18 cellular contexts compared by ENCODE assay signal in the genomic region with DNA sequence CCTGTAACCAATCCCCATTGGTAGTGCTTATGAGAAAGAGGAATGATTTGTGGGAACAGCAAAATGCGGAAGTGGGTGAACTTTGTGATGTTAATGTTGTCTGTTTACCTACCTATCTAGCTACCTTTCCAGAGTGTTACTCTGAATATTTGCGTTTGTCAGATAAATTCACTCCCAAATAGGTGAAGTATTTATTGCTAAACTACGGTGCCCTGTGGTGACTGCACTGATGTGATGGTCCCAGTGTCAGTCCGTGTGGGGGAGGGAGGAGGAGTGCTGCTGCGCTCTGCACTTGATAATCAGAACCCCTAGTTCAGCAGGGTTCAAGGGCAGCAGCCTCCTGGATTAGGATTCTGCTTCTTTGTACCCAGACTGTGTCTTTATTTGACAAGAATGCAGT. TPM values are rescaled to one million over a fixed set of nuclear protein-coding genes. Genes with fewer than 3 reads are reported as not detected.
DNase-seq lines count a peak whose midpoint lies in the region; ATAC-seq and TF ChIP-seq lines count a peak whose summit lies in the region.
"Had no signal": no experiment of that assay in that cellular context is flagged by ENCODE, and none has a peak within 500 bp of the region (broad histone marks: within the 10 kb centered on the region; RNA-seq: fewer than 3 reads in every experiment).

No MANE protein-coding gene starts in this region.

- H4K8ac ChIP-seq in neuronal stem cell (ENCODE audit: low read depth, low read length): no peak overlapping the region

- no peak overlapping the region for H4K91ac ChIP-seq in neuronal stem cell (ENCODE audit: low read depth, low read length, poor library complexity)

- H3K4ac ChIP-seq in neuronal stem cell (ENCODE audit: low read length): no peak overlapping the region

- H2BK5ac ChIP-seq in neuronal stem cell (ENCODE audit: low read length): no peak overlapping the region

- CTCF ChIA-PET in WTC11 (lab: Charles Lee): interaction anchor here (1.3 kb wide), 1 partner anchor 14 kb away, joined by 3 read pairs; no protein-coding TSS in a partner anchor

- H3K27me3 ChIP-seq in cardiac muscle cell: no peaks in the 10 kb centered on the region
- H3K27me3 ChIP-seq in neuronal stem cell (ENCODE audit: control insufficient read depth in 3 of 3, insufficient read depth in 3 of 3, low read depth in 1 of 3, low read length in 3 of 3): no peaks in the 10 kb centered on the region
- no peaks in the 10 kb centered on the region for H3K27me3 ChIP-seq in esophagus muscularis mucosa

- no peak overlapping the region for H2BK15ac ChIP-seq in neuronal stem cell (ENCODE audit: low read length)

- no peak overlapping the region for H3K4me3 Mint-ChIP-seq in WTC11
- H3K4me3 Mint-ChIP-seq: CD14-positive monocyte; CD8-positive, alpha-beta T cell; IgD-negative memory B cell had no signal

- no peaks in the 10 kb centered on the region for H3K9me3 ChIP-seq in cardiac muscle cell (ENCODE audit: low read depth)
- no peaks in the 10 kb centered on the region for H3K9me3 ChIP-seq in neuronal stem cell (replicated peaks in 1 of 2; ENCODE audit: control insufficient read depth in 2 of 2, insufficient read depth in 1 of 2, low read depth in 1 of 2, low read length in 2 of 2)
- no peaks in the 10 kb centered on the region for H3K9me3 ChIP-seq in esophagus muscularis mucosa

- TF ChIP-seq POLR2A in esophagus muscularis mucosa (IDR thresholded peaks at IDR 0.05; ENCODE audit: low read depth): no peak

- H3K36me3 Mint-ChIP-seq in WTC11: peaks cover 36% of the 10 kb centered on the region

- POLR2A ChIA-PET in WTC11 (lab: Charles Lee): no interaction called here

- ATAC-seq in left ventricle myocardium superior (no peak), WTC11 (peak; percentile 50), left lobe of liver (peak; percentile 71), HG02571 (IDR thresholded peaks at IDR 0.05; ENCODE audit: unreplicated experiment) (no peak)
- ATAC-seq: CD8-positive, alpha-beta T cell had no signal

- H3K27ac Mint-ChIP-seq in WTC11: peak overlapping the region; percentile 89
- H3K27ac Mint-ChIP-seq: CD14-positive monocyte; CD8-positive, alpha-beta T cell; IgD-negative memory B cell had no signal

- H3K4me3 ChIP-seq in cardiac muscle cell (no peak overlapping the region), neuronal stem cell (ENCODE audit: low read length in 2 of 2) (no peak overlapping the region), esophagus muscularis mucosa (no peak overlapping the region)

- no peak for TF ChIP-seq EP300 in esophagus muscularis mucosa (IDR thresholded peaks at IDR 0.05)

- WGBS in neuronal stem cell (ENCODE audit: extremely low coverage in 2 of 2, insufficient read length in 2 of 2, insufficient replicate concordance in 1 of 2), 2 donors: no CpG with 5 or more reads among the region's 5 CpGs
- 73% methylated on average over 5 of the region's 5 CpGs for WGBS in esophagus muscularis mucosa

- H3K27me3 Mint-ChIP-seq in WTC11 (ENCODE audit: low read depth): no peaks in the 10 kb centered on the region
- H3K27me3 Mint-ChIP-seq: IgD-negative memory B cell had no signal

- H3K79me1 ChIP-seq in neuronal stem cell (ENCODE audit: low read depth, low read length): peaks cover 3% of the 10 kb centered on the region

- H3K9ac ChIP-seq in neuronal stem cell (ENCODE audit: low read depth, low read length, poor library complexity): no peak overlapping the region

- no peak overlapping the region for H2AK5ac ChIP-seq in neuronal stem cell (ENCODE audit: low read depth, low read length)

- no peak overlapping the region for H2AFZ ChIP-seq in neuronal stem cell (ENCODE audit: low read length)

- no peak overlapping the region for H3K18ac ChIP-seq in neuronal stem cell (ENCODE audit: low read length)

- TF ChIP-seq CTCF in cardiac muscle cell (IDR thresholded peaks at IDR 0.05; ENCODE audit: low read depth, low read length): no peak
- no peak for TF ChIP-seq CTCF in WTC11 (IDR thresholded peaks at IDR 0.05)
- no peak for TF ChIP-seq CTCF in esophagus muscularis mucosa (IDR thresholded peaks at IDR 0.05)

- no peak overlapping the region for H3K23ac ChIP-seq in neuronal stem cell (ENCODE audit: low read depth, low read length, poor library complexity)

- DNase-seq in cardiac muscle cell (ENCODE audit: low read depth in 1 of 2, low spot score in 1 of 2): no peak
- no peak for DNase-seq in left ventricle myocardium superior
- DNase-seq in WTC11 (ENCODE audit: low spot score): no peak
- DNase-seq in left lobe of liver (ENCODE audit: low spot score): no peak
- no peak for DNase-seq in neuronal stem cell (ENCODE audit: low spot score)
- DNase-seq in esophagus muscularis mucosa (ENCODE audit: extremely low spot score): no peak
- DNase-seq in SIG-M5 (lab: John Stamatoyannopoulos, UW): no peak
- DNase-seq: CD8-positive, alpha-beta T cell; COR-L47; DMS153; DND-41; GDM1; H7; KG1 had no signal

- no peak overlapping the region for H3K4me2 ChIP-seq in neuronal stem cell (ENCODE audit: insufficient read depth, low read length, poor library complexity, severe bottlenecking)

- no peak overlapping the region for H2BK120ac ChIP-seq in neuronal stem cell (ENCODE audit: low read depth, low read length)

- H3K27ac ChIP-seq in cardiac muscle cell (peak overlapping the region; percentile 11), neuronal stem cell (replicated peaks; ENCODE audit: low read length) (no peak overlapping the region), esophagus muscularis mucosa (replicated peaks in 1 of 4) (no peak overlapping the region)
- H3K27ac ChIP-seq: 22Rv1 had no signal

- H3K14ac ChIP-seq in neuronal stem cell (ENCODE audit: low read length): no peak overlapping the region

- intact Hi-C loops in left ventricle myocardium superior (cut with micrococcal nuclease) (no loop called here), esophagus muscularis mucosa (cut with DNase I) (loop anchor here (10.0 kb wide), 1 partner anchor 155 kb away; no protein-coding TSS in a partner anchor)

- H3K4me1 Mint-ChIP-seq in WTC11: peaks cover 81% of the 10 kb centered on the region
- H3K4me1 Mint-ChIP-seq: CD14-positive monocyte, IgD-negative memory B cell had no signal

- no peaks in the 10 kb centered on the region for H3K9me3 Mint-ChIP-seq in WTC11
- H3K9me3 Mint-ChIP-seq: CD14-positive monocyte; CD8-positive, alpha-beta T cell; IgD-negative memory B cell had no signal

- H3K36me3 ChIP-seq in cardiac muscle cell: peaks cover 52% of the 10 kb centered on the region
- H3K36me3 ChIP-seq in neuronal stem cell (replicated peaks in 1 of 2; ENCODE audit: control insufficient read depth in 2 of 2, insufficient read depth in 2 of 2, low read length in 2 of 2): peaks cover 6 to 65% of the 10 kb centered on the region in 2 donors
- peaks cover 30 to 88% (median 70%) of the 10 kb centered on the region in 4 donors for H3K36me3 ChIP-seq in esophagus muscularis mucosa

- H2BK12ac ChIP-seq in neuronal stem cell (ENCODE audit: low read length): no peak overlapping the region

- H3K4me1 ChIP-seq in cardiac muscle cell (ENCODE audit: low read depth) (peaks cover 25% of the 10 kb centered on the region), neuronal stem cell (ENCODE audit: control insufficient read depth in 2 of 2, insufficient read depth in 1 of 2, low read depth in 1 of 2, low read length in 2 of 2) (peaks cover 7 to 9% of the 10 kb centered on the region in 2 donors), esophagus muscularis mucosa (peaks cover 0 to 9% (median 0%) of the 10 kb centered on the region in 4 donors)

TF ChIP-seq in WTC11, 78 proteins besides CTCF, POLR2A, EP300 and RAD21 (continues in another document):
- TF ChIP-seq PRRX2 (CRISPR knock-in tag; IDR thresholded peaks at IDR 0.05): no peak
- TF ChIP-seq ZMAT4 (CRISPR knock-in tag; IDR thresholded peaks at IDR 0.05): no peak
- TF ChIP-seq, protein P1, sequence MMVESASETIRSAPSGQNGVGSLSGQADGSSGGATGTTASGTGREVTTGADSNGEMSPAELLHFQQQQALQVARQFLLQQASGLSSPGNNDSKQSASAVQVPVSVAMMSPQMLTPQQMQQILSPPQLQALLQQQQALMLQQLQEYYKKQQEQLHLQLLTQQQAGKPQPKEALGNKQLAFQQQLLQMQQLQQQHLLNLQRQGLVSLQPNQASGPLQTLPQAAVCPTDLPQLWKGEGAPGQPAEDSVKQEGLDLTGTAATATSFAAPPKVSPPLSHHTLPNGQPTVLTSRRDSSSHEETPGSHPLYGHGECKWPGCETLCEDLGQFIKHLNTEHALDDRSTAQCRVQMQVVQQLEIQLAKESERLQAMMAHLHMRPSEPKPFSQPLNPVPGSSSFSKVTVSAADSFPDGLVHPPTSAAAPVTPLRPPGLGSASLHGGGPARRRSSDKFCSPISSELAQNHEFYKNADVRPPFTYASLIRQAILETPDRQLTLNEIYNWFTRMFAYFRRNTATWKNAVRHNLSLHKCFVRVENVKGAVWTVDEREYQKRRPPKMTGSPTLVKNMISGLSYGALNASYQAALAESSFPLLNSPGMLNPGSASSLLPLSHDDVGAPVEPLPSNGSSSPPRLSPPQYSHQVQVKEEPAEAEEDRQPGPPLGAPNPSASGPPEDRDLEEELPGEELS (CRISPR knock-in tag; IDR thresholded peaks at IDR 0.05): no peak
- no peak for TF ChIP-seq TEAD4 (CRISPR knock-in tag; IDR thresholded peaks at IDR 0.05)

RNA-seq across cellular contexts. Expression of gene TJP2, which starts 55.3 kb away (rescaled TPM):
- total RNA-seq in cardiac muscle cell (81.3 and 102 TPM in 2 replicates), left ventricle myocardium superior (123 TPM), WTC11 (2021) (155 to 159 TPM (median 156 TPM) in 3 replicates), left lobe of liver (81.2 TPM), esophagus muscularis mucosa (100 to 1,000 TPM; 101 to 172 (median 125) TPM)
- polyA plus RNA-seq in cardiac muscle cell: 69.3 and 105 TPM in 2 replicates
- 27.2 TPM for polyA plus RNA-seq in neuronal stem cell (2013, experiment 1 of 2)
- 28.1 TPM for polyA plus RNA-seq in neuronal stem cell (2013, experiment 2 of 2)

Comparison
In these comparisons a context has a peak if more than half of its experiments do, and no peak if none do; other contexts are left out.
1. ATAC-seq: peak in WTC11 (single experiment) and left lobe of liver (single experiment); none in left ventricle myocardium superior (single experiment) and HG02571 (single experiment).